In the genomic region with DNA sequence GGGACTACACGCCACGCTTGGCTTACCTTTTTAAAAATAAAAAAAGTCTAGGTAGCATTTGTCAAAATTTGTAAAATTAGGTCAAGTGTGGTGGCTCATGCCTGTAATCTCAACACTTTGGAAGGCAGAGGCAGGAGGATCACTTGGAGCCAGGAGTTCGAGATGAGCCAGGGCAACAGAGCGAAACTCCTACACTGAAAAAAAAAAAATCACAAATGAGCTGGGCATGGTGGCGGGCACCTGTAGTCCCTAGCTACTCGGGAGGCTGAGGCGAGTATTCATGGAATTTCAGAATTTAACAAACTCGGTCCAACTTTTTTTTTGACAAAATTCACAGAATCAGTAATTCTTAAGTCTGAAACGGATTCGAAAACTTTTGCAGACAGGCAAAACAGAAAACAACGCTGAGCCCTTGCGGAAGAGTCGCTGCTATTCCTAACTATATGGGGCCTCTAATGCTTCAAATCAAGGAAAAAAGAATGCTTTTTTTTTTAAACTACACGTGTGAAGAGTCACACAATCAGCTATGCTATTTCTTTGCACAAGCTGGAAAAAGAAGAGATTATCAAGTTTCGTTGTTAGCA, we compare ENCODE assay signal across 1 cellular context.
TF ChIP-seq lines count a peak whose summit lies in the region.

No MANE protein-coding gene starts in this region.

TF ChIP-seq in HepG2, 621 proteins besides CTCF, POLR2A, EP300 and RAD21 (continued from another document):
- TF ChIP-seq USF2 (IDR thresholded peaks at IDR 0.05; ENCODE audit: low read depth, low read length) = no peak
- no peak; the same call in 1 of the 2 replicates for TF ChIP-seq USF2 (CRISPR knock-in tag; IDR thresholded peaks at IDR 0.05; ENCODE audit: borderline replicate concordance)
- TF ChIP-seq ZNF383 (CRISPR knock-in tag; IDR thresholded peaks at IDR 0.05; ENCODE audit: borderline replicate concordance) = 0 out of 2 replicates have a peak, but pooled peaks have one; percentile 27
- TF ChIP-seq MXD4 (CRISPR knock-in tag; IDR thresholded peaks at IDR 0.05) = 0 out of 2 replicates have a peak, but pooled peaks have one; percentile 13
- TF ChIP-seq ELF1 (CRISPR knock-in tag; IDR thresholded peaks at IDR 0.05) = no peak
- 0 out of 2 replicates have a peak, but pooled peaks have one; percentile 23 for TF ChIP-seq FOXO4 (CRISPR knock-in tag; conservative IDR thresholded peaks at IDR 0.05)
- TF ChIP-seq, protein P1, sequence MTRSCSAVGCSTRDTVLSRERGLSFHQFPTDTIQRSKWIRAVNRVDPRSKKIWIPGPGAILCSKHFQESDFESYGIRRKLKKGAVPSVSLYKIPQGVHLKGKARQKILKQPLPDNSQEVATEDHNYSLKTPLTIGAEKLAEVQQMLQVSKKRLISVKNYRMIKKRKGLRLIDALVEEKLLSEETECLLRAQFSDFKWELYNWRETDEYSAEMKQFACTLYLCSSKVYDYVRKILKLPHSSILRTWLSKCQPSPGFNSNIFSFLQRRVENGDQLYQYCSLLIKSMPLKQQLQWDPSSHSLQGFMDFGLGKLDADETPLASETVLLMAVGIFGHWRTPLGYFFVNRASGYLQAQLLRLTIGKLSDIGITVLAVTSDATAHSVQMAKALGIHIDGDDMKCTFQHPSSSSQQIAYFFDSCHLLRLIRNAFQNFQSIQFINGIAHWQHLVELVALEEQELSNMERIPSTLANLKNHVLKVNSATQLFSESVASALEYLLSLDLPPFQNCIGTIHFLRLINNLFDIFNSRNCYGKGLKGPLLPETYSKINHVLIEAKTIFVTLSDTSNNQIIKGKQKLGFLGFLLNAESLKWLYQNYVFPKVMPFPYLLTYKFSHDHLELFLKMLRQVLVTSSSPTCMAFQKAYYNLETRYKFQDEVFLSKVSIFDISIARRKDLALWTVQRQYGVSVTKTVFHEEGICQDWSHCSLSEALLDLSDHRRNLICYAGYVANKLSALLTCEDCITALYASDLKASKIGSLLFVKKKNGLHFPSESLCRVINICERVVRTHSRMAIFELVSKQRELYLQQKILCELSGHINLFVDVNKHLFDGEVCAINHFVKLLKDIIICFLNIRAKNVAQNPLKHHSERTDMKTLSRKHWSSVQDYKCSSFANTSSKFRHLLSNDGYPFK (CRISPR knock-in tag; IDR thresholded peaks at IDR 0.05; ENCODE audit: borderline replicate concordance) = no peak
- TF ChIP-seq ZNF460 (CRISPR knock-in tag; IDR thresholded peaks at IDR 0.05; ENCODE audit: borderline replicate concordance) = peak; percentile 92
- no peak for TF ChIP-seq SRY (CRISPR knock-in tag; IDR thresholded peaks at IDR 0.05)
- peak; percentile 47; the same call in 1 of the 2 replicates for TF ChIP-seq NAIF1 (CRISPR knock-in tag; IDR thresholded peaks at IDR 0.05; ENCODE audit: borderline replicate concordance)
- TF ChIP-seq, protein P2, sequence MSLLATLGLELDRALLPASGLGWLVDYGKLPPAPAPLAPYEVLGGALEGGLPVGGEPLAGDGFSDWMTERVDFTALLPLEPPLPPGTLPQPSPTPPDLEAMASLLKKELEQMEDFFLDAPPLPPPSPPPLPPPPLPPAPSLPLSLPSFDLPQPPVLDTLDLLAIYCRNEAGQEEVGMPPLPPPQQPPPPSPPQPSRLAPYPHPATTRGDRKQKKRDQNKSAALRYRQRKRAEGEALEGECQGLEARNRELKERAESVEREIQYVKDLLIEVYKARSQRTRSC (CRISPR knock-in tag; IDR thresholded peaks at IDR 0.05; ENCODE audit: low read depth) = no peak
- 0 out of 2 replicates have a peak, but pooled peaks have one; percentile 21 for TF ChIP-seq ZNF75D (CRISPR knock-in tag; IDR thresholded peaks at IDR 0.05; ENCODE audit: borderline replicate concordance)
- TF ChIP-seq ZNF382 (CRISPR knock-in tag; IDR thresholded peaks at IDR 0.05; ENCODE audit: borderline replicate concordance) = no peak
- TF ChIP-seq, protein P3, sequence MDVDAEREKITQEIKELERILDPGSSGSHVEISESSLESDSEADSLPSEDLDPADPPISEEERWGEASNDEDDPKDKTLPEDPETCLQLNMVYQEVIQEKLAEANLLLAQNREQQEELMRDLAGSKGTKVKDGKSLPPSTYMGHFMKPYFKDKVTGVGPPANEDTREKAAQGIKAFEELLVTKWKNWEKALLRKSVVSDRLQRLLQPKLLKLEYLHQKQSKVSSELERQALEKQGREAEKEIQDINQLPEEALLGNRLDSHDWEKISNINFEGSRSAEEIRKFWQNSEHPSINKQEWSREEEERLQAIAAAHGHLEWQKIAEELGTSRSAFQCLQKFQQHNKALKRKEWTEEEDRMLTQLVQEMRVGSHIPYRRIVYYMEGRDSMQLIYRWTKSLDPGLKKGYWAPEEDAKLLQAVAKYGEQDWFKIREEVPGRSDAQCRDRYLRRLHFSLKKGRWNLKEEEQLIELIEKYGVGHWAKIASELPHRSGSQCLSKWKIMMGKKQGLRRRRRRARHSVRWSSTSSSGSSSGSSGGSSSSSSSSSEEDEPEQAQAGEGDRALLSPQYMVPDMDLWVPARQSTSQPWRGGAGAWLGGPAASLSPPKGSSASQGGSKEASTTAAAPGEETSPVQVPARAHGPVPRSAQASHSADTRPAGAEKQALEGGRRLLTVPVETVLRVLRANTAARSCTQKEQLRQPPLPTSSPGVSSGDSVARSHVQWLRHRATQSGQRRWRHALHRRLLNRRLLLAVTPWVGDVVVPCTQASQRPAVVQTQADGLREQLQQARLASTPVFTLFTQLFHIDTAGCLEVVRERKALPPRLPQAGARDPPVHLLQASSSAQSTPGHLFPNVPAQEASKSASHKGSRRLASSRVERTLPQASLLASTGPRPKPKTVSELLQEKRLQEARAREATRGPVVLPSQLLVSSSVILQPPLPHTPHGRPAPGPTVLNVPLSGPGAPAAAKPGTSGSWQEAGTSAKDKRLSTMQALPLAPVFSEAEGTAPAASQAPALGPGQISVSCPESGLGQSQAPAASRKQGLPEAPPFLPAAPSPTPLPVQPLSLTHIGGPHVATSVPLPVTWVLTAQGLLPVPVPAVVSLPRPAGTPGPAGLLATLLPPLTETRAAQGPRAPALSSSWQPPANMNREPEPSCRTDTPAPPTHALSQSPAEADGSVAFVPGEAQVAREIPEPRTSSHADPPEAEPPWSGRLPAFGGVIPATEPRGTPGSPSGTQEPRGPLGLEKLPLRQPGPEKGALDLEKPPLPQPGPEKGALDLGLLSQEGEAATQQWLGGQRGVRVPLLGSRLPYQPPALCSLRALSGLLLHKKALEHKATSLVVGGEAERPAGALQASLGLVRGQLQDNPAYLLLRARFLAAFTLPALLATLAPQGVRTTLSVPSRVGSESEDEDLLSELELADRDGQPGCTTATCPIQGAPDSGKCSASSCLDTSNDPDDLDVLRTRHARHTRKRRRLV (CRISPR knock-in tag; IDR thresholded peaks at IDR 0.05) = 0 out of 2 replicates have a peak, but pooled peaks have one; percentile 15
- no peak for TF ChIP-seq BCLAF1 (IDR thresholded peaks at IDR 0.05)
- peak; percentile 27; the same call in 1 of the 2 replicates for TF ChIP-seq ZNF280D (CRISPR knock-in tag; IDR thresholded peaks at IDR 0.05)
- TF ChIP-seq ZNF205 (CRISPR knock-in tag; IDR thresholded peaks at IDR 0.05) = no peak
- no peak for TF ChIP-seq GTF2F1 (IDR thresholded peaks at IDR 0.05; ENCODE audit: low read length)
- peak; percentile 16; the same call in 1 of the 2 replicates for TF ChIP-seq ZNF770 (CRISPR knock-in tag; IDR thresholded peaks at IDR 0.05)
- TF ChIP-seq ZNF44 (CRISPR knock-in tag; IDR thresholded peaks at IDR 0.05) = no peak
- TF ChIP-seq CCAR2 (optimal IDR thresholded peaks at IDR 0.05; ENCODE audit: low read depth, low read length) = no peak
- TF ChIP-seq PCBP2 (optimal IDR thresholded peaks at IDR 0.05; ENCODE audit: low read depth, low read length, poor library complexity, severe bottlenecking) = no peak
- TF ChIP-seq ZNF615 (CRISPR knock-in tag; IDR thresholded peaks at IDR 0.05; ENCODE audit: borderline replicate concordance) = 0 out of 2 replicates have a peak, but pooled peaks have one; percentile 54
- 0 out of 2 replicates have a peak, but pooled peaks have one; percentile 15 for TF ChIP-seq MEF2D (CRISPR knock-in tag; IDR thresholded peaks at IDR 0.05)
- 0 out of 2 replicates have a peak, but pooled peaks have one; percentile 5 for TF ChIP-seq ZNF350 (CRISPR knock-in tag; IDR thresholded peaks at IDR 0.05; ENCODE audit: borderline replicate concordance, low read depth)
- no peak for TF ChIP-seq ZNF451 (CRISPR knock-in tag; IDR thresholded peaks at IDR 0.05)
